ENCODE assay signal across 1 cellular context in genomic region chr15:64095795-64096485, GRCh38.
A peak's percentile ranks its signal among the peaks of the same experiment; 100 is the strongest.
TF ChIP-seq lines count a peak whose summit lies in the region.

SNX1 (plus strand) TSS chr15:64095982; CDS start chr15:64096014, 32 bp downstream.

TF ChIP-seq in HepG2, 621 proteins besides CTCF, POLR2A, EP300 and RAD21 (continued from another document and continues in another):
- TF ChIP-seq, protein P1, sequence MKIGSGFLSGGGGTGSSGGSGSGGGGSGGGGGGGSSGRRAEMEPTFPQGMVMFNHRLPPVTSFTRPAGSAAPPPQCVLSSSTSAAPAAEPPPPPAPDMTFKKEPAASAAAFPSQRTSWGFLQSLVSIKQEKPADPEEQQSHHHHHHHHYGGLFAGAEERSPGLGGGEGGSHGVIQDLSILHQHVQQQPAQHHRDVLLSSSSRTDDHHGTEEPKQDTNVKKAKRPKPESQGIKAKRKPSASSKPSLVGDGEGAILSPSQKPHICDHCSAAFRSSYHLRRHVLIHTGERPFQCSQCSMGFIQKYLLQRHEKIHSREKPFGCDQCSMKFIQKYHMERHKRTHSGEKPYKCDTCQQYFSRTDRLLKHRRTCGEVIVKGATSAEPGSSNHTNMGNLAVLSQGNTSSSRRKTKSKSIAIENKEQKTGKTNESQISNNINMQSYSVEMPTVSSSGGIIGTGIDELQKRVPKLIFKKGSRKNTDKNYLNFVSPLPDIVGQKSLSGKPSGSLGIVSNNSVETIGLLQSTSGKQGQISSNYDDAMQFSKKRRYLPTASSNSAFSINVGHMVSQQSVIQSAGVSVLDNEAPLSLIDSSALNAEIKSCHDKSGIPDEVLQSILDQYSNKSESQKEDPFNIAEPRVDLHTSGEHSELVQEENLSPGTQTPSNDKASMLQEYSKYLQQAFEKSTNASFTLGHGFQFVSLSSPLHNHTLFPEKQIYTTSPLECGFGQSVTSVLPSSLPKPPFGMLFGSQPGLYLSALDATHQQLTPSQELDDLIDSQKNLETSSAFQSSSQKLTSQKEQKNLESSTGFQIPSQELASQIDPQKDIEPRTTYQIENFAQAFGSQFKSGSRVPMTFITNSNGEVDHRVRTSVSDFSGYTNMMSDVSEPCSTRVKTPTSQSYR (CRISPR knock-in tag; IDR thresholded peaks at IDR 0.05; ENCODE audit: borderline replicate concordance): peak; percentile 64
- TF ChIP-seq KDM6A (CRISPR knock-in tag; IDR thresholded peaks at IDR 0.05; ENCODE audit: low read depth) (no peak), HNRNPL (IDR thresholded peaks at IDR 0.05; ENCODE audit: low read depth, low read length) (peak; percentile 66; the same call in 1 of the 2 replicates), SALL2 (CRISPR knock-in tag; IDR thresholded peaks at IDR 0.05) (no peak), BCL6 (CRISPR knock-in tag; IDR thresholded peaks at IDR 0.05) (peak; percentile 32; the same call in 1 of the 2 replicates), ZNF543 (CRISPR knock-in tag; IDR thresholded peaks at IDR 0.05) (no peak), ZNF343 (CRISPR knock-in tag; IDR thresholded peaks at IDR 0.05) (no peak), EED (CRISPR knock-in tag; IDR thresholded peaks at IDR 0.05) (peak; percentile 74; the same call in 1 of the 2 replicates), SIN3A (IDR thresholded peaks at IDR 0.05; ENCODE audit: borderline replicate concordance, low read depth, low read length) (peak; percentile 86; the same call in 1 of the 2 replicates), ZNF678 (CRISPR knock-in tag; IDR thresholded peaks at IDR 0.05) (no peak), HMGA1 (CRISPR knock-in tag; conservative IDR thresholded peaks at IDR 0.05) (no peak), RBM22 (optimal IDR thresholded peaks at IDR 0.05; ENCODE audit: low read length) (no peak), CAMTA2 (CRISPR knock-in tag; IDR thresholded peaks at IDR 0.05; ENCODE audit: borderline replicate concordance) (peak; percentile 94; the same call in 1 of the 2 replicates), MEF2D (CRISPR knock-in tag; IDR thresholded peaks at IDR 0.05) (peak; percentile 76), CEBPB (IDR thresholded peaks at IDR 0.05; ENCODE audit: borderline replicate concordance, low read depth, low read length) (no peak), ZSCAN21 (CRISPR knock-in tag; IDR thresholded peaks at IDR 0.05; ENCODE audit: borderline replicate concordance) (no peak), KLF11 (CRISPR knock-in tag; IDR thresholded peaks at IDR 0.05) (peak; percentile 83; the same call in 1 of the 2 replicates), ERF (CRISPR knock-in tag; IDR thresholded peaks at IDR 0.05) (peak; percentile 92), ZNF883 (CRISPR knock-in tag; IDR thresholded peaks at IDR 0.05; ENCODE audit: not compliant biosample characterization) (peak; percentile 45), ZNF557 (CRISPR knock-in tag; IDR thresholded peaks at IDR 0.05) (no peak), SNAI1 (CRISPR knock-in tag; IDR thresholded peaks at IDR 0.05; ENCODE audit: borderline replicate concordance) (peak; percentile 72; the same call in 1 of the 2 replicates), MYC (CRISPR knock-in tag; IDR thresholded peaks at IDR 0.05; ENCODE audit: borderline replicate concordance) (peak; percentile 70; the same call in 1 of the 2 replicates), PHB2 (IDR thresholded peaks at IDR 0.05; ENCODE audit: partially characterized antibody) (no peak), RARA (CRISPR knock-in tag; IDR thresholded peaks at IDR 0.05) (peak; percentile 31; the same call in 1 of the 2 replicates), THYN1 (CRISPR knock-in tag; IDR thresholded peaks at IDR 0.05; ENCODE audit: borderline replicate concordance, low read depth) (no peak), ZNF572 (CRISPR knock-in tag; IDR thresholded peaks at IDR 0.05) (0 out of 2 replicates have a peak, but pooled peaks have one; percentile 66), ZNF564 (CRISPR knock-in tag; IDR thresholded peaks at IDR 0.05) (peak; percentile 82; the same call in 1 of the 2 replicates), ZNF207 (IDR thresholded peaks at IDR 0.05; ENCODE audit: borderline replicate concordance) (no peak), NFIB (CRISPR knock-in tag; IDR thresholded peaks at IDR 0.05; ENCODE audit: borderline replicate concordance) (no peak), ZNF556 (CRISPR knock-in tag; IDR thresholded peaks at IDR 0.05; ENCODE audit: borderline replicate concordance) (peak; percentile 74; the same call in 1 of the 2 replicates), PATZ1 (CRISPR knock-in tag; IDR thresholded peaks at IDR 0.05) (peak; percentile 77; the same call in 1 of the 2 replicates), SP1 (IDR thresholded peaks at IDR 0.05) (no peak), SP1 (CRISPR knock-in tag; IDR thresholded peaks at IDR 0.05) (peak; percentile 96), ZNF781 (CRISPR knock-in tag; IDR thresholded peaks at IDR 0.05; ENCODE audit: borderline replicate concordance, not compliant biosample characterization) (peak; percentile 57), ZNF792 (CRISPR knock-in tag; IDR thresholded peaks at IDR 0.05) (peak; percentile 77; the same call in 1 of the 2 replicates), ELF4 (CRISPR knock-in tag; IDR thresholded peaks at IDR 0.05; ENCODE audit: borderline replicate concordance) (no peak), ZNF674 (CRISPR knock-in tag; IDR thresholded peaks at IDR 0.05; ENCODE audit: low read depth) (no peak), DDIT3 (CRISPR knock-in tag; IDR thresholded peaks at IDR 0.05) (no peak), SP140L (CRISPR knock-in tag; IDR thresholded peaks at IDR 0.05; ENCODE audit: borderline replicate concordance) (no peak), ZNF431 (CRISPR knock-in tag; IDR thresholded peaks at IDR 0.05; ENCODE audit: borderline replicate concordance, low read depth) (no peak; the same call in 1 of the 2 replicates), FOSL2 (CRISPR knock-in tag; IDR thresholded peaks at IDR 0.05) (peak; percentile 54; the same call in 1 of the 2 replicates), GATAD1 (CRISPR knock-in tag; IDR thresholded peaks at IDR 0.05) (peak; percentile 95), POLR2G (IDR thresholded peaks at IDR 0.05; ENCODE audit: low read depth, low read length) (peak; percentile 92), CBX5 (CRISPR knock-in tag; IDR thresholded peaks at IDR 0.05; ENCODE audit: borderline replicate concordance) (peak; percentile 70; the same call in 1 of the 2 replicates)
- TF ChIP-seq, protein P2, sequence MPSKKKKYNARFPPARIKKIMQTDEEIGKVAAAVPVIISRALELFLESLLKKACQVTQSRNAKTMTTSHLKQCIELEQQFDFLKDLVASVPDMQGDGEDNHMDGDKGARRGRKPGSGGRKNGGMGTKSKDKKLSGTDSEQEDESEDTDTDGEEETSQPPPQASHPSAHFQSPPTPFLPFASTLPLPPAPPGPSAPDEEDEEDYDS (CRISPR knock-in tag; IDR thresholded peaks at IDR 0.05): no peak; the same call in 1 of the 2 replicates
- TF ChIP-seq, protein P3, sequence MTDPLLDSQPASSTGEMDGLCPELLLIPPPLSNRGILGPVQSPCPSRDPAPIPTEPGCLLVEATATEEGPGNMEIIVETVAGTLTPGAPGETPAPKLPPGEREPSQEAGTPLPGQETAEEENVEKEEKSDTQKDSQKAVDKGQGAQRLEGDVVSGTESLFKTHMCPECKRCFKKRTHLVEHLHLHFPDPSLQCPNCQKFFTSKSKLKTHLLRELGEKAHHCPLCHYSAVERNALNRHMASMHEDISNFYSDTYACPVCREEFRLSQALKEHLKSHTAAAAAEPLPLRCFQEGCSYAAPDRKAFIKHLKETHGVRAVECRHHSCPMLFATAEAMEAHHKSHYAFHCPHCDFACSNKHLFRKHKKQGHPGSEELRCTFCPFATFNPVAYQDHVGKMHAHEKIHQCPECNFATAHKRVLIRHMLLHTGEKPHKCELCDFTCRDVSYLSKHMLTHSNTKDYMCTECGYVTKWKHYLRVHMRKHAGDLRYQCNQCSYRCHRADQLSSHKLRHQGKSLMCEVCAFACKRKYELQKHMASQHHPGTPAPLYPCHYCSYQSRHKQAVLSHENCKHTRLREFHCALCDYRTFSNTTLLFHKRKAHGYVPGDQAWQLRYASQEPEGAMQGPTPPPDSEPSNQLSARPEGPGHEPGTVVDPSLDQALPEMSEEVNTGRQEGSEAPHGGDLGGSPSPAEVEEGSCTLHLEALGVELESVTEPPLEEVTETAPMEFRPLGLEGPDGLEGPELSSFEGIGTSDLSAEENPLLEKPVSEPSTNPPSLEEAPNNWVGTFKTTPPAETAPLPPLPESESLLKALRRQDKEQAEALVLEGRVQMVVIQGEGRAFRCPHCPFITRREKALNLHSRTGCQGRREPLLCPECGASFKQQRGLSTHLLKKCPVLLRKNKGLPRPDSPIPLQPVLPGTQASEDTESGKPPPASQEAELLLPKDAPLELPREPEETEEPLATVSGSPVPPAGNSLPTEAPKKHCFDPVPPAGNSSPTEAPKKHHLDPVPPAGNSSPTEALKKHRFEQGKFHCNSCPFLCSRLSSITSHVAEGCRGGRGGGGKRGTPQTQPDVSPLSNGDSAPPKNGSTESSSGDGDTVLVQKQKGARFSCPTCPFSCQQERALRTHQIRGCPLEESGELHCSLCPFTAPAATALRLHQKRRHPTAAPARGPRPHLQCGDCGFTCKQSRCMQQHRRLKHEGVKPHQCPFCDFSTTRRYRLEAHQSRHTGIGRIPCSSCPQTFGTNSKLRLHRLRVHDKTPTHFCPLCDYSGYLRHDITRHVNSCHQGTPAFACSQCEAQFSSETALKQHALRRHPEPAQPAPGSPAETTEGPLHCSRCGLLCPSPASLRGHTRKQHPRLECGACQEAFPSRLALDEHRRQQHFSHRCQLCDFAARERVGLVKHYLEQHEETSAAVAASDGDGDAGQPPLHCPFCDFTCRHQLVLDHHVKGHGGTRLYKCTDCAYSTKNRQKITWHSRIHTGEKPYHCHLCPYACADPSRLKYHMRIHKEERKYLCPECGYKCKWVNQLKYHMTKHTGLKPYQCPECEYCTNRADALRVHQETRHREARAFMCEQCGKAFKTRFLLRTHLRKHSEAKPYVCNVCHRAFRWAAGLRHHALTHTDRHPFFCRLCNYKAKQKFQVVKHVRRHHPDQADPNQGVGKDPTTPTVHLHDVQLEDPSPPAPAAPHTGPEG (CRISPR knock-in tag; IDR thresholded peaks at IDR 0.05): no peak
- TF ChIP-seq, protein P4, sequence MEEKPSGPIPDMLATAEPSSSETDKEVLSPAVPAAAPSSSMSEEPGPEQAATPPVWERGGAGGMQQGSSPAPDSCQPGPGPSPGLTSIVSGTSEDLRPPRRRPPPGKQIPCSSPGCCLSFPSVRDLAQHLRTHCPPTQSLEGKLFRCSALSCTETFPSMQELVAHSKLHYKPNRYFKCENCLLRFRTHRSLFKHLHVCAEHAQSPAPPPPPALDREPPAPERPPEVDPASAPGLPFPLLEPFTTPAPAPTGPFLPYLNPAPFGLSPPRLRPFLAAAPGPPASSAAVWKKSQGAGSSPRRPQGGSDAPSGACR (CRISPR knock-in tag; IDR thresholded peaks at IDR 0.05): 0 out of 2 replicates have a peak, but pooled peaks have one; percentile 64
- TF ChIP-seq, protein P5, sequence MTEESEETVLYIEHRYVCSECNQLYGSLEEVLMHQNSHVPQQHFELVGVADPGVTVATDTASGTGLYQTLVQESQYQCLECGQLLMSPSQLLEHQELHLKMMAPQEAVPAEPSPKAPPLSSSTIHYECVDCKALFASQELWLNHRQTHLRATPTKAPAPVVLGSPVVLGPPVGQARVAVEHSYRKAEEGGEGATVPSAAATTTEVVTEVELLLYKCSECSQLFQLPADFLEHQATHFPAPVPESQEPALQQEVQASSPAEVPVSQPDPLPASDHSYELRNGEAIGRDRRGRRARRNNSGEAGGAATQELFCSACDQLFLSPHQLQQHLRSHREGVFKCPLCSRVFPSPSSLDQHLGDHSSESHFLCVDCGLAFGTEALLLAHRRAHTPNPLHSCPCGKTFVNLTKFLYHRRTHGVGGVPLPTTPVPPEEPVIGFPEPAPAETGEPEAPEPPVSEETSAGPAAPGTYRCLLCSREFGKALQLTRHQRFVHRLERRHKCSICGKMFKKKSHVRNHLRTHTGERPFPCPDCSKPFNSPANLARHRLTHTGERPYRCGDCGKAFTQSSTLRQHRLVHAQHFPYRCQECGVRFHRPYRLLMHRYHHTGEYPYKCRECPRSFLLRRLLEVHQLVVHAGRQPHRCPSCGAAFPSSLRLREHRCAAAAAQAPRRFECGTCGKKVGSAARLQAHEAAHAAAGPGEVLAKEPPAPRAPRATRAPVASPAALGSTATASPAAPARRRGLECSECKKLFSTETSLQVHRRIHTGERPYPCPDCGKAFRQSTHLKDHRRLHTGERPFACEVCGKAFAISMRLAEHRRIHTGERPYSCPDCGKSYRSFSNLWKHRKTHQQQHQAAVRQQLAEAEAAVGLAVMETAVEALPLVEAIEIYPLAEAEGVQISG (CRISPR knock-in tag; IDR thresholded peaks at IDR 0.05): peak; percentile 88
- TF ChIP-seq, protein P6, sequence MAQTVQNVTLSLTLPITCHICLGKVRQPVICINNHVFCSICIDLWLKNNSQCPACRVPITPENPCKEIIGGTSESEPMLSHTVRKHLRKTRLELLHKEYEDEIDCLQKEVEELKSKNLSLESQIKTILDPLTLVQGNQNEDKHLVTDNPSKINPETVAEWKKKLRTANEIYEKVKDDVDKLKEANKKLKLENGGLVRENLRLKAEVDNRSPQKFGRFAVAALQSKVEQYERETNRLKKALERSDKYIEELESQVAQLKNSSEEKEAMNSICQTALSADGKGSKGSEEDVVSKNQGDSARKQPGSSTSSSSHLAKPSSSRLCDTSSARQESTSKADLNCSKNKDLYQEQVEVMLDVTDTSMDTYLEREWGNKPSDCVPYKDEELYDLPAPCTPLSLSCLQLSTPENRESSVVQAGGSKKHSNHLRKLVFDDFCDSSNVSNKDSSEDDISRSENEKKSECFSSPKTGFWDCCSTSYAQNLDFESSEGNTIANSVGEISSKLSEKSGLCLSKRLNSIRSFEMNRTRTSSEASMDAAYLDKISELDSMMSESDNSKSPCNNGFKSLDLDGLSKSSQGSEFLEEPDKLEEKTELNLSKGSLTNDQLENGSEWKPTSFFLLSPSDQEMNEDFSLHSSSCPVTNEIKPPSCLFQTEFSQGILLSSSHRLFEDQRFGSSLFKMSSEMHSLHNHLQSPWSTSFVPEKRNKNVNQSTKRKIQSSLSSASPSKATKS (CRISPR knock-in tag; IDR thresholded peaks at IDR 0.05): no peak
